Comparison of ENCODE assay signal across 15 cellular contexts in genomic region chr6:82616386-82617028, GRCh38.
DNase-seq lines count a peak whose midpoint lies in the region; ATAC-seq and TF ChIP-seq lines count a peak whose summit lies in the region.
"Had no signal": no experiment of that assay in that cellular context is flagged by ENCODE, and none has a peak within 500 bp of the region (broad histone marks: within the 10 kb centered on the region; RNA-seq: fewer than 3 reads in every experiment).

No MANE protein-coding gene starts in this region.

- ATAC-seq in activated T-cell treated with anti-CD3 and anti-CD28 coated beads, Interleukin-2, amount 50 U/mL, for 72 hours (replicated peaks in 1 of 2) = no peak
- no peak for ATAC-seq in GM18517 (IDR thresholded peaks at IDR 0.05; ENCODE audit: unreplicated experiment)
- ATAC-seq: left lobe of liver had no signal

- TF ChIP-seq CTCF in MCF 10A (IDR thresholded peaks at IDR 0.05; ENCODE audit: unreplicated experiment) = no peak
- no peak for TF ChIP-seq CTCF in breast epithelium (IDR thresholded peaks at IDR 0.05)
- TF ChIP-seq CTCF in fibroblast of villous mesenchyme (IDR thresholded peaks at IDR 0.05; ENCODE audit: insufficient read depth, low read depth, low read length) = peak; percentile 32
- no peak for TF ChIP-seq CTCF in endothelial cell (IDR thresholded peaks at IDR 0.05; ENCODE audit: unreplicated experiment)
- no peak for TF ChIP-seq CTCF in Peyer's patch (IDR thresholded peaks at IDR 0.05)

- H3K27ac Mint-ChIP-seq in MCF 10A (ENCODE audit: low read depth, unreplicated experiment) = no peak overlapping the region
- no peak overlapping the region for H3K27ac Mint-ChIP-seq in activated T-cell treated with anti-CD3 and anti-CD28 coated beads, Interleukin-2, amount 50 U/mL, for 72 hours
- H3K27ac Mint-ChIP-seq in endothelial cell (ENCODE audit: unreplicated experiment) = no peak overlapping the region
- H3K27ac Mint-ChIP-seq: activated T-cell treated with anti-CD3 and anti-CD28 coated beads, Interleukin-2, amount 50 U/mL, for 24 hours had no signal

- H3K36me3 Mint-ChIP-seq in MCF 10A (ENCODE audit: insufficient read depth, unreplicated experiment) = no peaks in the 10 kb centered on the region
- no peaks in the 10 kb centered on the region for H3K36me3 Mint-ChIP-seq in activated T-cell treated with anti-CD3 and anti-CD28 coated beads, Interleukin-2, amount 50 U/mL, for 72 hours (ENCODE audit: insufficient read depth in 2 of 2)
- H3K36me3 Mint-ChIP-seq in endothelial cell (ENCODE audit: low read depth, unreplicated experiment) = no peaks in the 10 kb centered on the region

- H3K27ac ChIP-seq in breast epithelium = no peak overlapping the region
- H3K27ac ChIP-seq in Peyer's patch = no peak overlapping the region

- H3K9me3 Mint-ChIP-seq in MCF 10A (ENCODE audit: unreplicated experiment) (no peaks in the 10 kb centered on the region), endothelial cell (ENCODE audit: unreplicated experiment) (no peaks in the 10 kb centered on the region)
- peaks cover 0 to 1% of the 10 kb centered on the region in 2 donors for H3K9me3 Mint-ChIP-seq in activated T-cell treated with anti-CD3 and anti-CD28 coated beads, Interleukin-2, amount 50 U/mL, for 72 hours
- H3K9me3 Mint-ChIP-seq: activated T-cell treated with anti-CD3 and anti-CD28 coated beads, Interleukin-2, amount 50 U/mL, for 24 hours had no signal

- H3K27me3 Mint-ChIP-seq in MCF 10A (ENCODE audit: insufficient read depth, unreplicated experiment) = no peaks in the 10 kb centered on the region
- no peaks in the 10 kb centered on the region for H3K27me3 Mint-ChIP-seq in activated T-cell treated with anti-CD3 and anti-CD28 coated beads, Interleukin-2, amount 50 U/mL, for 72 hours (ENCODE audit: low read depth)
- H3K27me3 Mint-ChIP-seq in endothelial cell (ENCODE audit: unreplicated experiment) = no peaks in the 10 kb centered on the region
- H3K27me3 Mint-ChIP-seq: activated T-cell treated with anti-CD3 and anti-CD28 coated beads, Interleukin-2, amount 50 U/mL, for 24 hours had no signal

- H3K27me3 ChIP-seq in breast epithelium (no peaks in the 10 kb centered on the region), adipocyte (replicated peaks; ENCODE audit: control insufficient read depth, insufficient read depth, low read length) (no peaks in the 10 kb centered on the region), Peyer's patch (no peaks in the 10 kb centered on the region)

- H3K9ac ChIP-seq in adipocyte (ENCODE audit: low read length) = no peak overlapping the region

- no peak overlapping the region for H3K4me3 ChIP-seq in breast epithelium
- no peak overlapping the region for H3K4me3 ChIP-seq in adipocyte (ENCODE audit: low read length)
- H3K4me3 ChIP-seq in fibroblast of villous mesenchyme (ENCODE audit: low read depth, low read length) = no peak overlapping the region
- H3K4me3 ChIP-seq in Peyer's patch = no peak overlapping the region

- H3K9me3 ChIP-seq in breast epithelium (no peaks in the 10 kb centered on the region), adipocyte (ENCODE audit: control insufficient read depth, low read length) (no peaks in the 10 kb centered on the region), Peyer's patch (no peaks in the 10 kb centered on the region)
- H3K9me3 ChIP-seq: Caco-2 had no signal

- H3K36me3 ChIP-seq in breast epithelium (no peaks in the 10 kb centered on the region), adipocyte (ENCODE audit: control insufficient read depth, insufficient read depth, low read length, severe bottlenecking) (no peaks in the 10 kb centered on the region), Peyer's patch (no peaks in the 10 kb centered on the region)

- POLR2A ChIA-PET in MCF 10A (lab: Yijun Ruan, JAX) = no interaction called here

- H3K4me3 Mint-ChIP-seq in MCF 10A (ENCODE audit: unreplicated experiment) (no peak overlapping the region), endothelial cell (ENCODE audit: unreplicated experiment) (no peak overlapping the region)
- H3K4me3 Mint-ChIP-seq in activated T-cell treated with anti-CD3 and anti-CD28 coated beads, Interleukin-2, amount 50 U/mL, for 72 hours = no peak overlapping the region
- H3K4me3 Mint-ChIP-seq: activated T-cell treated with anti-CD3 and anti-CD28 coated beads, Interleukin-2, amount 50 U/mL, for 24 hours had no signal

- TF ChIP-seq POLR2A in breast epithelium (IDR thresholded peaks at IDR 0.05) = no peak
- TF ChIP-seq POLR2A in Peyer's patch (IDR thresholded peaks at IDR 0.05) = no peak

- BruUV-seq in MCF 10A (replicated peaks; lab: Mats Ljungman, UMichigan) = no TSS peak

- CTCF ChIA-PET in MCF 10A (lab: Yijun Ruan, JAX) = interaction anchor here (0.6 to 2.5 kb wide), 28 partner anchors 13 to 452 kb away, joined by 3 to 37 read pairs (median 3); no protein-coding TSS in a partner anchor

- H3K4me1 ChIP-seq in breast epithelium (no peaks in the 10 kb centered on the region), adipocyte (ENCODE audit: control insufficient read depth, insufficient read depth, low read length) (peaks cover 3% of the 10 kb centered on the region), Peyer's patch (no peaks in the 10 kb centered on the region)
- H3K4me1 ChIP-seq: Caco-2 had no signal

- intact Hi-C loops in MCF 10A (cut with micrococcal nuclease) (loop anchor here (1.0 kb wide), 2 partner anchors 345 to 439 kb away; no protein-coding TSS in a partner anchor), breast epithelium (cut with DNase I; ENCODE audit: low total_unique reads) (no loop called here)

- peak; percentile 6 for DNase-seq in MCF 10A (ENCODE audit: unreplicated experiment)
- no peak for DNase-seq in breast epithelium (ENCODE audit: low spot score in 2 of 2)
- peak; percentile 16 for DNase-seq in adipocyte (ENCODE audit: low read depth)
- peak; percentile 13 for DNase-seq in fibroblast of villous mesenchyme (ENCODE audit: low read depth)
- DNase-seq in activated T-cell treated with anti-CD3 and anti-CD28 coated beads, Interleukin-2, amount 50 U/mL, for 72 hours = no peak
- no peak for DNase-seq in endothelial cell (ENCODE audit: low spot score)
- no peak for DNase-seq in Peyer's patch
- DNase-seq: activated T-cell treated with anti-CD3 and anti-CD28 coated beads, Interleukin-2, amount 50 U/mL, for 24 hours; Caco-2; erythroblast; MV-4-11; NCI-H2107; NK-92 treated with Interleukin-12 subunit alpha and Interleukin-12 subunit beta, amount 100 ng/mL, for 24 hours had no signal

- no peaks in the 10 kb centered on the region for H3K4me1 Mint-ChIP-seq in MCF 10A (ENCODE audit: insufficient read depth, unreplicated experiment)
- H3K4me1 Mint-ChIP-seq in activated T-cell treated with anti-CD3 and anti-CD28 coated beads, Interleukin-2, amount 50 U/mL, for 72 hours (ENCODE audit: low read depth) = no peaks in the 10 kb centered on the region
- no peaks in the 10 kb centered on the region for H3K4me1 Mint-ChIP-seq in endothelial cell (ENCODE audit: unreplicated experiment)

Comparison
In these comparisons a context has a peak if more than half of its experiments do, and no peak if none do; other contexts are left out.
1. DNase-seq: peak in MCF 10A (single experiment), adipocyte (single experiment) and fibroblast of villous mesenchyme (single experiment); none in breast epithelium (0 of 2), activated T-cell treated with anti-CD3 and anti-CD28 coated beads, Interleukin-2, amount 50 U/mL, for 72 hours (0 of 2), endothelial cell (single experiment) and Peyer's patch (0 of 3).